ENCODE assay signal across 8 cellular contexts in the genomic region with DNA sequence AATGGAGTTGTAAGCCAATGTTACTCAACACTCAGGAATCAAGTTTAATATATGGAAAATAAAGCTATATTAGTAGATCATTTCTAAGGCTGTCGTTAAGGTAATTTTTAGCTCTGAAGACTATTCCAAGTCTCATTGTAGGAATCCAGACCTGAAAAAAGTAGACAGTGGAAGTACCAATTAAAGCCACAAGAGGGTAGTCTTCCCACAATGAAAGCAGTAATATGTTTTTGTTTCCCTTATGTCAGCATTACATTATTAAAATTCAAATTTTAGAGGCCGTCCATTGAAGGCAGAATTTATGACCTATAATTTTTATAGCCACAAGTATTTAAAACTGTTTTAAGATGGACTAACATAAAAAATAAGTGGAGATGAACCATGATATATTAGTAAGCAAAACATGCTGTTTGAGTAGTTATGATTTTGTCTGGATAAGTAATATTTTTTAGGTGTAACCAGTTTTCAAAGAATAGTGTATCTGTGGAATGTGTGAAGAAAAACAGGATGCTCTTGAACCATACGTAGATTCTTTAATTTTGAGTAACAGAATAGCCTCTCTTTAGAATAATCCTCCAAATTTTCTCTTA.
A peak's percentile ranks its signal among the peaks of the same experiment; 100 is the strongest.
DNase-seq lines count a peak whose midpoint lies in the region; ATAC-seq, FAIRE-seq and TF ChIP-seq lines count a peak whose summit lies in the region.

No MANE protein-coding gene starts in this region.

- TF ChIP-seq CTCF in GM13976 (IDR thresholded peaks at IDR 0.05; ENCODE audit: borderline replicate concordance, control extremely low read depth, extremely low read depth, insufficient read depth, missing control alignments) (peak; percentile 5), upper lobe of right lung (IDR thresholded peaks at IDR 0.05) (peak; percentile 66)

- H3K4me3 ChIP-seq in SK-N-MC (no peak overlapping the region), upper lobe of right lung (no peak overlapping the region)

- no peaks in the 10 kb centered on the region for H3K4me1 ChIP-seq in upper lobe of right lung

- H3K9ac ChIP-seq in SK-N-MC (ENCODE audit: insufficient read length): no peak overlapping the region

- ATAC-seq in HG03520 (IDR thresholded peaks at IDR 0.05; ENCODE audit: unreplicated experiment) (peak; percentile 67), upper lobe of right lung (no peak)

- FAIRE-seq in A204.1 (lab: Jason Lieb, UNC) (peak; percentile 93), frontal cortex (lab: Jason Lieb, UNC) (peak; percentile 44)

- H3K27me3 ChIP-seq in upper lobe of right lung: no peaks in the 10 kb centered on the region

- H3K9me3 ChIP-seq in SK-N-MC (ENCODE audit: low read depth, low read length) (no peaks in the 10 kb centered on the region), upper lobe of right lung (no peaks in the 10 kb centered on the region)

- DNase-seq in GM13976 (ENCODE audit: low spot score): peak; percentile 19
- peak; percentile 70 for DNase-seq in SK-N-MC (ENCODE audit: low read depth, low spot score)
- DNase-seq in frontal cortex (ENCODE audit: low spot score in 2 of 2): peak in 1 of 2 donors; percentile 1
- no peak for DNase-seq in upper lobe of right lung
- no peak for DNase-seq in posterior vena cava (ENCODE audit: low spot score)
- DNase-seq in stimulated activated naive CD4-positive, alpha-beta T cell (lab: John Stamatoyannopoulos, UW): no peak

- H3K27ac ChIP-seq in SK-N-MC (peak overlapping the region; percentile 58), upper lobe of right lung (no peak overlapping the region)

- no peaks in the 10 kb centered on the region for H3K36me3 ChIP-seq in SK-N-MC (ENCODE audit: insufficient read depth, low read length)
- H3K36me3 ChIP-seq in upper lobe of right lung: no peaks in the 10 kb centered on the region

- intact Hi-C loops in upper lobe of right lung (cut with DNase I): no loop called here
- intact Hi-C loops in posterior vena cava (cut with DNase I): no loop called here

- in situ Hi-C loops in GM13976 (cut with MboI; ENCODE audit: low sequenced_read_pairs, unreplicated experiment): no loop called here

Comparison
In these comparisons a context has a peak if more than half of its experiments do, and no peak if none do; other contexts are left out.
1. DNase-seq: peak in GM13976 (single experiment) and SK-N-MC (single experiment); none in upper lobe of right lung (single experiment), posterior vena cava (single experiment) and stimulated activated naive CD4-positive, alpha-beta T cell (0 of 6).